Comparison of ENCODE assay signal across 15 cellular contexts in genomic region chr19:55670280-55671053, GRCh38. TPM values are rescaled to one million over a fixed set of nuclear protein-coding genes. Genes with fewer than 3 reads are reported as not detected.
DNase-seq lines count a peak whose midpoint lies in the region; ATAC-seq and TF ChIP-seq lines count a peak whose summit lies in the region.
"Had no signal": no experiment of that assay in that cellular context is flagged by ENCODE, and none has a peak within 500 bp of the region (broad histone marks: within the 10 kb centered on the region; RNA-seq: fewer than 3 reads in every experiment).

No MANE protein-coding gene starts in this region.

- no TSS peak for BruUV-seq in Panc1 (replicated peaks; lab: Mats Ljungman, UMichigan)

- no peak for ATAC-seq in natural killer cell
- ATAC-seq in natural killer cell treated with Interleukin-12 subunit alpha and Interleukin-12 subunit beta and Interleukin-15 and Interleukin-18, amount 100 ng/mL, for 72 hours = no peak
- ATAC-seq in Panc1 = peak; percentile 86
- ATAC-seq in HG03442 (IDR thresholded peaks at IDR 0.05; ENCODE audit: unreplicated experiment) = no peak
- ATAC-seq: left colon had no signal

- H3K36me3 ChIP-seq in Panc1 (ENCODE audit: control insufficient read depth, insufficient read depth, low read length) = peaks cover 20% of the 10 kb centered on the region

- peak overlapping the region; percentile 96 for H3K27ac ChIP-seq in Panc1 (ENCODE audit: low read length)
- H3K27ac ChIP-seq: epithelial cell of prostate had no signal

- no peaks in the 10 kb centered on the region for H3K9me3 Mint-ChIP-seq in natural killer cell
- no peaks in the 10 kb centered on the region for H3K9me3 Mint-ChIP-seq in natural killer cell treated with Interleukin-12 subunit alpha and Interleukin-12 subunit beta and Interleukin-15 and Interleukin-18, amount 100 ng/mL, for 72 hours

- no peak overlapping the region for H3K4me3 Mint-ChIP-seq in natural killer cell
- no peak overlapping the region for H3K4me3 Mint-ChIP-seq in natural killer cell treated with Interleukin-12 subunit alpha and Interleukin-12 subunit beta and Interleukin-15 and Interleukin-18, amount 100 ng/mL, for 72 hours

- H3K27me3 Mint-ChIP-seq in natural killer cell (ENCODE audit: low read depth in 2 of 2) = no peaks in the 10 kb centered on the region
- H3K27me3 Mint-ChIP-seq in natural killer cell treated with Interleukin-12 subunit alpha and Interleukin-12 subunit beta and Interleukin-15 and Interleukin-18, amount 100 ng/mL, for 72 hours = no peaks in the 10 kb centered on the region

- peaks cover 78% of the 10 kb centered on the region for H3K4me1 ChIP-seq in Panc1 (ENCODE audit: control insufficient read depth, insufficient read depth, low read length)

- no peaks in the 10 kb centered on the region for H3K27me3 ChIP-seq in Panc1 (ENCODE audit: control insufficient read depth, insufficient read depth, low read length)
- H3K27me3 ChIP-seq: stomach had no signal

- H3K4me3 ChIP-seq in Panc1 (ENCODE audit: low read depth in 2 of 2, low read length in 2 of 2) = peak overlapping the region in 1 of 2 experiments; percentile 5; a peak in 1 of 4 replicates
- H3K4me3 ChIP-seq: stomach had no signal

- no peak for TF ChIP-seq CTCF in natural killer cell (IDR thresholded peaks at IDR 0.05)
- TF ChIP-seq CTCF in Panc1 (IDR thresholded peaks at IDR 0.05) = no peak

- no peaks in the 10 kb centered on the region for H3K9me3 ChIP-seq in Panc1 (ENCODE audit: control insufficient read depth, insufficient read depth, low read depth, low read length)
- H3K9me3 ChIP-seq: stomach had no signal

- in situ Hi-C loops in Panc1 (cut with HindIII; ENCODE audit: low pct_unique_long_range_greater_than_20kb, low sequenced_read_pairs) = no loop called here

- peaks cover 20 to 32% of the 10 kb centered on the region in 2 donors for H3K4me1 Mint-ChIP-seq in natural killer cell
- H3K4me1 Mint-ChIP-seq in natural killer cell treated with Interleukin-12 subunit alpha and Interleukin-12 subunit beta and Interleukin-15 and Interleukin-18, amount 100 ng/mL, for 72 hours (ENCODE audit: low read depth in 2 of 2) = peaks cover 26% of the 10 kb centered on the region in 2 donors

- CTCF ChIA-PET in Panc1 (lab: Charles Lee) = interaction anchor here (1.0 kb wide), 1 partner anchor 16 kb away, joined by 3 read pairs; no protein-coding TSS in a partner anchor

- no peaks in the 10 kb centered on the region for H3K36me3 Mint-ChIP-seq in natural killer cell
- peaks cover 6% of the 10 kb centered on the region for H3K36me3 Mint-ChIP-seq in natural killer cell treated with Interleukin-12 subunit alpha and Interleukin-12 subunit beta and Interleukin-15 and Interleukin-18, amount 100 ng/mL, for 72 hours

- intact Hi-C loops in natural killer cell (cut with micrococcal nuclease) (no loop called here), Panc1 (cut with micrococcal nuclease; ENCODE audit: unreplicated experiment) (no loop called here)

- POLR2A ChIA-PET in Panc1 (lab: Charles Lee) = interaction anchor here (1.1 to 1.8 kb wide), 2 partner anchors 14 to 16 kb away, joined by 3 to 5 read pairs; partner anchors contain the start of gene U2AF2

- H3K27ac Mint-ChIP-seq in natural killer cell = peak overlapping the region; percentile 34 to 60
- peak overlapping the region in 1 of 2 donors; percentile 33 for H3K27ac Mint-ChIP-seq in natural killer cell treated with Interleukin-12 subunit alpha and Interleukin-12 subunit beta and Interleukin-15 and Interleukin-18, amount 100 ng/mL, for 72 hours

- DNase-seq in natural killer cell (no peak), Panc1 (ENCODE audit: low read depth, low spot score) (no peak), iPS-NIHi11 (ENCODE audit: low spot score) (peak; percentile 35), NCI-H524 treated with DMSO at 0.1 percent for 48 hours (lab: John Stamatoyannopoulos, UW) (no peak), hepatic stellate cell (ENCODE audit: low spot score) (no peak)
- DNase-seq in natural killer cell treated with Interleukin-12 subunit alpha and Interleukin-12 subunit beta and Interleukin-15 and Interleukin-18, amount 100 ng/mL, for 72 hours (ENCODE audit: low spot score) = no peak
- no peak for DNase-seq in stimulated activated naive CD4-positive, alpha-beta T cell treated with Interleukin-2 at 50 U/mL for 16 hours (lab: John Stamatoyannopoulos, UW)
- DNase-seq: activated gamma-delta T cell, DMS79, NCI-H1930, stomach, T-helper 9 cell had no signal

RNA-seq across cellular contexts. Expression of gene EPN1, which starts 4.6 kb away (rescaled TPM):
- total RNA-seq in natural killer cell = 10 to 100 TPM; 47.6 to 56.4 (median 51.8) TPM
- total RNA-seq in natural killer cell treated with Interleukin-12 subunit alpha and Interleukin-12 subunit beta and Interleukin-15 and Interleukin-18, amount 100 ng/mL, for 72 hours = 10 to 100 TPM; 40.7 to 63.9 TPM
- 361 TPM for total RNA-seq in Panc1 (2021; ENCODE audit: unreplicated experiment)
- 697 TPM for polyA plus RNA-seq in Panc1 (2012; ENCODE audit: insufficient read length)

RNA-seq across cellular contexts. Expression of gene U2AF2, which starts 15.6 kb away (rescaled TPM):
- total RNA-seq in natural killer cell = 100 to 1,000 TPM; 304 to 322 (median 321) TPM
- 100 to 1,000 TPM; 266 to 434 TPM for total RNA-seq in natural killer cell treated with Interleukin-12 subunit alpha and Interleukin-12 subunit beta and Interleukin-15 and Interleukin-18, amount 100 ng/mL, for 72 hours
- 545 TPM for total RNA-seq in Panc1 (2021; ENCODE audit: unreplicated experiment)
- polyA plus RNA-seq in Panc1 (2012; ENCODE audit: insufficient read length) = 761 TPM

RNA-seq across cellular contexts. Expression of gene CCDC106, which starts 22.5 kb away (rescaled TPM):
- 1 to 10 TPM; 2.0 to 3.2 (median 3.2) TPM for total RNA-seq in natural killer cell
- 1 to 10 TPM; 1.9 to 3.3 TPM for total RNA-seq in natural killer cell treated with Interleukin-12 subunit alpha and Interleukin-12 subunit beta and Interleukin-15 and Interleukin-18, amount 100 ng/mL, for 72 hours
- 47.8 TPM for total RNA-seq in Panc1 (2021; ENCODE audit: unreplicated experiment)
- polyA plus RNA-seq in Panc1 (2012; ENCODE audit: insufficient read length) = 101 TPM

RNA-seq across cellular contexts. Expression of gene ZNF581, which starts 27.0 kb away (rescaled TPM):
- 10 to 100 TPM; 15.4 to 21.9 (median 19.0) TPM for total RNA-seq in natural killer cell
- 10 to 100 TPM; 15.1 to 27.6 TPM for total RNA-seq in natural killer cell treated with Interleukin-12 subunit alpha and Interleukin-12 subunit beta and Interleukin-15 and Interleukin-18, amount 100 ng/mL, for 72 hours
- total RNA-seq in Panc1 (2021; ENCODE audit: unreplicated experiment) = 39.0 TPM
- polyA plus RNA-seq in Panc1 (2012; ENCODE audit: insufficient read length) = 42.2 TPM

RNA-seq across cellular contexts. Expression of gene ZNF580, which starts 29.7 kb away (rescaled TPM):
- total RNA-seq in natural killer cell = 10 to 100 TPM; 38.0 to 46.0 (median 40.0) TPM
- total RNA-seq in natural killer cell treated with Interleukin-12 subunit alpha and Interleukin-12 subunit beta and Interleukin-15 and Interleukin-18, amount 100 ng/mL, for 72 hours = 10 to 100 TPM; 35.7 to 39.5 TPM
- total RNA-seq in Panc1 (2021; ENCODE audit: unreplicated experiment) = 58.0 TPM
- 91.5 TPM for polyA plus RNA-seq in Panc1 (2012; ENCODE audit: insufficient read length)

Comparison
In these comparisons a context has a peak if more than half of its experiments do, and no peak if none do; other contexts are left out.
1. RNA of gene CCDC106, which starts 22.5 kb away (total RNA-seq): 47.8 TPM in Panc1 (single experiment); 1.9 to 3.3 TPM in natural killer cell treated with Interleukin-12 subunit alpha and Interleukin-12 subunit beta and Interleukin-15 and Interleukin-18, amount 100 ng/mL, for 72 hours and 2.0 to 3.2 TPM in natural killer cell; every median in the first group is over 10 times any median in the second.